Comparison of ENCODE assay signal across 7 cellular contexts in the genomic region with DNA sequence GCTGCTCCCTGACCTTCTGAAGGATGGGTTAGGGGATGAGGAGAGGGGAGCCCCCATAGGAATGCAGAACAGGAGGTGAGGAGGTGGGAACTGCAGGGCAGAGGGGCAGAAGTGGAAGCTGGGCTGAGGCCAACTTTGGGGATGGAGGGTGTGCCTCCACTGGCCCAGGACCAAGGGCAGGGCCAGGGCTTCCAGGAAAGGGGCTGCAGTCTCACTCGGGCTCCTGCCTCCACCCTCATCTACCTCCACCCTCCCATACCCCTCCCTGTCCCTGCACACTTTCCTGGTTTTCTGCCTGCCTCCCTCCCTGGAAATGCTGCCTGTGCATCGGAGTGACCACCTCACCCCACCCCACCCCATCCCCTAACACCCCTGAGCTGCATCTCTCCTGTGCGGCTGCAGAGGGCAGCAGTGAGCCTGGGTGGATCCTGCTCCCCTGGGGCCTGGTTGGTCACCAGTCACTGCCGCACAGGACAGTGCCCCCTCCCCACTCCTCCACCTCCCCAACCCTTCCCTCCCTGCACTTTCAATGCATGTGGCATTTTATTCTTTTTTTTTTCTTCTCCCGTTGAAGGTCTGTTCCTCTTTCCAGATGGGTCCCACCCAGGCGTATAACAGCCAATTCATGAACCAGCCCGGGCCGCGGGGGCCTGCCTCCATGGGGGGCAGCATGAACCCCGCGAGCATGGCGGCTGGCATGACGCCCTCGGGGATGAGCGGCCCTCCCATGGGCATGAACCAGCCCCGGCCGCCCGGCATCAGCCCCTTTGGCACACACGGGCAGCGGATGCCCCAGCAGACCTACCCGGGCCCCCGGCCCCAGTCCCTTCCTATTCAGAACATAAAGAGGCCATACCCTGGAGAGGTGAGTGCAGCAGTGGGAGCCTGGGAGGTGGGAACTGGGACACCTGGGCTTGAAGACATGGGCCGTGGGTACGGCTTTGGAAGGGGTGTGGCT. TPM values are rescaled to one million over a fixed set of nuclear protein-coding genes. Genes with fewer than 3 reads are reported as not detected.
DNase-seq lines count a peak whose midpoint lies in the region; ATAC-seq, FAIRE-seq and TF ChIP-seq lines count a peak whose summit lies in the region.

No MANE protein-coding gene starts in this region.

- peaks cover 0 to 10% of the 10 kb centered on the region in 2 donors for H3K36me3 Mint-ChIP-seq in naive B cell

- no peak for ATAC-seq in naive B cell (ENCODE audit: low read depth in 2 of 2)
- no peak for ATAC-seq in HG02588 (IDR thresholded peaks at IDR 0.05; ENCODE audit: unreplicated experiment)

- peak; percentile 59 for FAIRE-seq in GM18507 (lab: Jason Lieb, UNC)

- H3K4me3 ChIP-seq in choroid plexus epithelial cell (ENCODE audit: low read depth, low read length), result no peak overlapping the region

- TF ChIP-seq CTCF in choroid plexus epithelial cell (conservative IDR thresholded peaks at IDR 0.05; ENCODE audit: low read depth, low read length), result peak; percentile 64

- H3K4me1 Mint-ChIP-seq in naive B cell, result peaks cover 37 to 48% (median 44%) of the 10 kb centered on the region in 3 donors

- no peaks in the 10 kb centered on the region for H3K27me3 Mint-ChIP-seq in naive B cell

- DNase-seq in GM18507 (ENCODE audit: extremely low spot score, insufficient read length, low read depth) (no peak), RPMI8226 (peak; percentile 15), choroid plexus epithelial cell (ENCODE audit: low read depth) (no peak), naive B cell (no peak), SHP77 (lab: John Stamatoyannopoulos, UW) (no peak), NCI-H345 (lab: John Stamatoyannopoulos, UW) (no peak)

- H3K27ac Mint-ChIP-seq in naive B cell, result peak overlapping the region in 4 of 6 donors; percentile 37 to 79 (median 46)

- no peaks in the 10 kb centered on the region for H3K9me3 Mint-ChIP-seq in naive B cell

- no peak overlapping the region for H3K4me3 Mint-ChIP-seq in naive B cell

RNA-seq across cellular contexts. Expression of gene PPIF, which starts 54.2 kb away (rescaled TPM):
- polyA plus RNA-seq in naive B cell (ENCODE audit: low read depth in 6 of 6), result 10 to 100 TPM in 4 of 6 donors, 1 to 10 TPM in 2; 9.5 to 16.1 (median 12.7) TPM
